1 cellular context compared by ENCODE assay signal in the genomic region with DNA sequence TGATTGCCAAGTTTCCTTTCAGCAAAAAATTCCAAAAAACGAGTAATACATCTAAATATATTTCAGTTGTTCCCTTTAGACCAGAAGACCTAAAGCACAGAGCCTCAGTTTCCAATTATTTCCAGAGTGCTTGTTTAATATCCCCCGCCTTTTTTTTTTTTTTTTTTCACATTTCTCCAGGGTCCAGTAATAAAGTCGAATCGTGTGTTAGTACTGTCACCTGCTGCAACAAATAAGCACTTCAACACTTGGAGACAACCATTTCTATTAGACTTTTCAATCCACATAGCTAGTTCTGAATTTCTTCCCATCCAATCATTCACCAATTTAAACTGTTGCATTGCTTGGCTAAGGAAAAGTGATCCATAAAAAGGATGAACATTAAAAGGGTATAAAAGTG.
TF ChIP-seq lines count a peak whose summit lies in the region.

No MANE protein-coding gene starts in this region.

TF ChIP-seq in K562, 482 proteins besides CTCF, POLR2A, EP300 and RAD21:
- TF ChIP-seq, protein P1, sequence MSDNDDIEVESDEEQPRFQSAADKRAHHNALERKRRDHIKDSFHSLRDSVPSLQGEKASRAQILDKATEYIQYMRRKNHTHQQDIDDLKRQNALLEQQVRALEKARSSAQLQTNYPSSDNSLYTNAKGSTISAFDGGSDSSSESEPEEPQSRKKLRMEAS (CRISPR knock-in tag; IDR thresholded peaks at IDR 0.05): no peak
- TF ChIP-seq ZNF384 (IDR thresholded peaks at IDR 0.05; ENCODE audit: low read depth, low read length): peak; percentile 71
